In genomic region chr12:12891646-12892355, GRCh38 we compare ENCODE assay signal across 8 cellular contexts. TPM values are rescaled to one million over a fixed set of nuclear protein-coding genes. Genes with fewer than 3 reads are reported as not detected.
DNase-seq lines count a peak whose midpoint lies in the region; ATAC-seq and TF ChIP-seq lines count a peak whose summit lies in the region.

No MANE protein-coding gene starts in this region.

- no peak for ATAC-seq in activated CD8-positive, alpha-beta T cell treated with anti-CD3 and anti-CD28 coated beads for 36 hours
- ATAC-seq in GM21737 (IDR thresholded peaks at IDR 0.05; ENCODE audit: unreplicated experiment) (no peak), HG02759 (IDR thresholded peaks at IDR 0.05; ENCODE audit: unreplicated experiment) (no peak)

- H3K9me3 Mint-ChIP-seq in activated CD8-positive, alpha-beta T cell treated with anti-CD3 and anti-CD28 coated beads for 36 hours, result no peaks in the 10 kb centered on the region

- peaks cover 33% of the 10 kb centered on the region for H3K27me3 Mint-ChIP-seq in activated CD8-positive, alpha-beta T cell treated with anti-CD3 and anti-CD28 coated beads for 36 hours

- no peak overlapping the region for H2AFZ ChIP-seq in hepatocyte

- peak overlapping the region; percentile 73 for H3K4me3 Mint-ChIP-seq in activated CD8-positive, alpha-beta T cell treated with anti-CD3 and anti-CD28 coated beads for 36 hours

- intact Hi-C loops in activated CD8-positive, alpha-beta T cell treated with anti-CD3 and anti-CD28 coated beads for 36 hours (cut with micrococcal nuclease), result loop anchor here (10.0 kb wide), 1 partner anchor 57 kb away; no protein-coding TSS in a partner anchor

- 16% methylated on average over 15 of the region's 15 CpGs for WGBS in hepatocyte (ENCODE audit: low lambda C conversion rate, missing lambda C conversion rate)

- DNase-seq in H7, result no peak
- no peak for DNase-seq in activated CD8-positive, alpha-beta T cell treated with anti-CD3 and anti-CD28 coated beads for 36 hours
- DNase-seq in hepatocyte (ENCODE audit: low spot score), result no peak
- DNase-seq in SK-N-DZ (ENCODE audit: low spot score), result no peak
- DNase-seq in SHP77 treated with DMSO at 0.1 percent for 48 hours (lab: John Stamatoyannopoulos, UW), result no peak

- H3K79me2 ChIP-seq in hepatocyte, result peaks cover 20% of the 10 kb centered on the region

- no peaks in the 10 kb centered on the region for H3K9me3 ChIP-seq in hepatocyte (ENCODE audit: low read depth)
- no peaks in the 10 kb centered on the region for H3K9me3 ChIP-seq in skeletal muscle tissue (ENCODE audit: control insufficient read depth in 3 of 3, low read length in 3 of 3)

- no peaks in the 10 kb centered on the region for H3K9me2 ChIP-seq in hepatocyte (replicated peaks; ENCODE audit: insufficient read depth)

- H3K27ac Mint-ChIP-seq in activated CD8-positive, alpha-beta T cell treated with anti-CD3 and anti-CD28 coated beads for 36 hours, result no peak overlapping the region

- H3K36me3 ChIP-seq in H7 (replicated peaks; ENCODE audit: control insufficient read depth, insufficient read depth, low read length) (no peaks in the 10 kb centered on the region), hepatocyte (replicated peaks; ENCODE audit: insufficient read depth, low read depth) (no peaks in the 10 kb centered on the region), skeletal muscle tissue (ENCODE audit: control insufficient read depth in 3 of 3, insufficient read depth in 3 of 3, low read length in 3 of 3) (no peaks in the 10 kb centered on the region)

- POLR2A ChIA-PET in activated CD8-positive, alpha-beta T cell treated with anti-CD3 and anti-CD28 coated beads for 36 hours (lab: Charles Lee), result interaction anchor here (1.6 kb wide), 1 partner anchor 9 kb away, joined by 6 read pairs; no protein-coding TSS in a partner anchor

- TF ChIP-seq CTCF in activated CD8-positive, alpha-beta T cell treated with anti-CD3 and anti-CD28 coated beads for 36 hours (IDR thresholded peaks at IDR 0.05), result no peak
- no peak for TF ChIP-seq CTCF in hepatocyte (IDR thresholded peaks at IDR 0.05; ENCODE audit: poor library complexity)

- peak overlapping the region; percentile 86 for H3K4me2 ChIP-seq in hepatocyte

- peaks cover 6% of the 10 kb centered on the region for H3K4me1 Mint-ChIP-seq in activated CD8-positive, alpha-beta T cell treated with anti-CD3 and anti-CD28 coated beads for 36 hours (ENCODE audit: low read depth)

- peak overlapping the region; percentile 90 for H3K27ac ChIP-seq in hepatocyte
- peak overlapping the region; percentile 62 for H3K27ac ChIP-seq in skeletal muscle tissue (ENCODE audit: low read depth, low read length)

- peak overlapping the region; percentile 67 for H3K4me3 ChIP-seq in H7 (ENCODE audit: insufficient read depth, low read depth, low read length)
- H3K4me3 ChIP-seq in hepatocyte, result peak overlapping the region; percentile 28
- peak overlapping the region; percentile 69 to 76 (median 75) for H3K4me3 ChIP-seq in skeletal muscle tissue (ENCODE audit: low read length in 3 of 3)

- CTCF ChIA-PET in activated CD8-positive, alpha-beta T cell treated with anti-CD3 and anti-CD28 coated beads for 36 hours (lab: Charles Lee), result interaction anchor here (0.8 to 3.6 kb wide), 7 partner anchors 13 to 103 kb away, joined by 3 to 16 read pairs (median 4); no protein-coding TSS in a partner anchor

- no peaks in the 10 kb centered on the region for H4K20me1 ChIP-seq in hepatocyte (ENCODE audit: insufficient read depth, poor library complexity, severe bottlenecking)

- peak overlapping the region; percentile 62 to 75 (median 65) for H3K9ac ChIP-seq in skeletal muscle tissue (ENCODE audit: low read depth in 1 of 3, low read length in 3 of 3)

- no peaks in the 10 kb centered on the region for H3K36me3 Mint-ChIP-seq in activated CD8-positive, alpha-beta T cell treated with anti-CD3 and anti-CD28 coated beads for 36 hours (ENCODE audit: low read depth)

- H3K4me1 ChIP-seq in hepatocyte (ENCODE audit: insufficient read depth) (no peaks in the 10 kb centered on the region), skeletal muscle tissue (ENCODE audit: control insufficient read depth in 3 of 3, insufficient read depth in 3 of 3, low read length in 3 of 3) (peaks cover 11 to 17% (median 12%) of the 10 kb centered on the region in 3 donors)

- H3K27me3 ChIP-seq in H7 (ENCODE audit: control insufficient read depth, insufficient read depth, low read length) (peaks cover 31% of the 10 kb centered on the region), hepatocyte (no peaks in the 10 kb centered on the region), skeletal muscle tissue (ENCODE audit: control insufficient read depth in 3 of 3, insufficient read depth in 3 of 3, low read length in 3 of 3) (peaks cover 17 to 35% (median 32%) of the 10 kb centered on the region in 3 donors)

RNA-seq across cellular contexts. Expression of gene GPRC5A, which starts 0.4 kb away (rescaled TPM):
- 0.07 TPM in 1 of 2 replicates, not detected in the other for total RNA-seq in H7 (2014; rRNA removed; shearing (Covaris generic))
- under 1 TPM in 1 of 2 experiments, not detected in 1; 0.11 TPM for total RNA-seq in activated CD8-positive, alpha-beta T cell treated with anti-CD3 and anti-CD28 coated beads for 36 hours
- total RNA-seq in hepatocyte, result 49.8 and 60.2 TPM in 2 replicates
- polyA plus RNA-seq in hepatocyte, result 80.4 and 97.0 TPM in 2 replicates
- 1.0 TPM for total RNA-seq in skeletal muscle tissue
- polyA plus RNA-seq in SK-N-DZ (2014; cell fraction: cytosol; rRNA removed), result 1.1 and 1.8 TPM in 2 replicates
- 0.35 and 2.0 TPM in 2 replicates for polyA plus RNA-seq in SK-N-DZ (2014; cell fraction: nucleus; rRNA removed)

Comparison
In these comparisons a context has a peak if more than half of its experiments do, and no peak if none do; other contexts are left out.
1. RNA of gene GPRC5A, which starts 0.4 kb away (total RNA-seq): 49.8 to 60.2 TPM in hepatocyte; 1.0 TPM in skeletal muscle tissue (single experiment), 0.11 TPM in activated CD8-positive, alpha-beta T cell treated with anti-CD3 and anti-CD28 coated beads for 36 hours and 0.07 TPM in H7; every median in the first group is over 10 times any median in the second.
2. Peak in every context shown above with its lines, with median percentiles within 50 percentile points of each other: H3K4me3 ChIP-seq.